Comparison of ENCODE assay signal across 15 cellular contexts in the genomic region with DNA sequence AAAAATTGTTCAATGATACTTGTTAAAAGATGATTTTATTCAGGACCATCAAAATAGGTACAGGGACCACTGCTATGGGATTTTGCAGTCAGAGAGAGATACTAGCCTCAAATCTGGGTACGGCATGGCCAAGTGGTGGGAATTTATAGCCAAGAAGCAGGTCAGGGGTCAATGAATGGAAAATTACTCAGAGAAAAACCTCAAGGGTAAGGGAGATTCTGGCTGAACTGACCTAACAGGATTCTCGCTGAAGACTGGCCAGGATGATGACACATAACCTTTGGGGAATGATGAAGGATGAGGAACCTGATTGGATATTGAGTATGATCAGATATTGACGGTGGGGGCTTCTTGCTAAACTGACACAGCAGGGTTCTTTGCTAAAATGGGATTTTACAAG. TPM values are rescaled to one million over a fixed set of nuclear protein-coding genes. Genes with fewer than 3 reads are reported as not detected.
A peak's percentile ranks its signal among the peaks of the same experiment; 100 is the strongest.
DNase-seq lines count a peak whose midpoint lies in the region; ATAC-seq, FAIRE-seq and TF ChIP-seq lines count a peak whose summit lies in the region.
"Had no signal": no experiment of that assay in that cellular context is flagged by ENCODE, and none has a peak within 500 bp of the region (broad histone marks: within the 10 kb centered on the region; RNA-seq: fewer than 3 reads in every experiment).

No MANE protein-coding gene starts in this region.

- no peaks in the 10 kb centered on the region for H3K9me1 ChIP-seq in K562 (ENCODE audit: control insufficient read depth, insufficient read depth, low read length)

- ATAC-seq in HCT116 (peak; percentile 36; the same call in 1 of the 2 replicates), K562 (no peak), lung (ENCODE audit: insufficient read depth, low FRiP score) (peak; percentile 27), GM18519 (IDR thresholded peaks at IDR 0.05; ENCODE audit: low FRiP score, unreplicated experiment) (no peak)
- ATAC-seq: stimulated activated naive CD8-positive, alpha-beta T cell treated with anti-CD3 and anti-CD28 coated beads, Interleukin-15, Interleukin-2, amounts not matched to agents 100 U/mL and 50 U/mL, for 24 hours had no signal

- H3K4me1 ChIP-seq in HCT116 (ENCODE audit: control insufficient read depth in 1 of 2, insufficient read depth in 2 of 2, low read length in 2 of 2) (peaks cover 6 to 7% of the 10 kb centered on the region in 2 experiments; a peak in 3 of 4 replicates), K562 (replicated peaks in 1 of 2; ENCODE audit: control insufficient read depth in 2 of 2, insufficient read depth in 2 of 2, low read length in 2 of 2) (no peaks in the 10 kb centered on the region), lung (ENCODE audit: control insufficient read depth in 2 of 2, insufficient read depth in 2 of 2, low read length in 2 of 2) (no peaks in the 10 kb centered on the region)

- no peaks in the 10 kb centered on the region for H3K79me2 ChIP-seq in HCT116 (ENCODE audit: insufficient read depth, low read length)
- no peaks in the 10 kb centered on the region for H3K79me2 ChIP-seq in K562 (ENCODE audit: control insufficient read depth, insufficient read depth, low read length)

- H3K36me3 ChIP-seq in HCT116 (ENCODE audit: control insufficient read depth in 1 of 2, insufficient read depth in 2 of 2, low read length in 2 of 2) (no peaks in the 10 kb centered on the region), K562 (ENCODE audit: control insufficient read depth, insufficient read depth, low read length) (no peaks in the 10 kb centered on the region), lung (ENCODE audit: control insufficient read depth in 2 of 2, insufficient read depth in 2 of 2, low read length in 2 of 2) (no peaks in the 10 kb centered on the region)
- H3K36me3 ChIP-seq: BLaER1 treated with 17β-estradiol and CSF1 and Interleukin-3, amounts not matched to agents 10 nM and 100 nM had no signal

- TF ChIP-seq RAD21 in HCT116 (IDR thresholded peaks at IDR 0.05; ENCODE audit: low read depth) (no peak), K562 (CRISPR knock-in tag; conservative IDR thresholded peaks at IDR 0.05 in 1 of 2, IDR thresholded peaks at IDR 0.05 in 1 of 2) (no peak)

- in situ Hi-C loops in ACHN (cut with HindIII; ENCODE audit: low pct_ligation_motif_present, low pct_unique_long_range_greater_than_20kb, low sequenced_read_pairs): no loop called here
- in situ Hi-C loops in K562 (cut with MboI): no loop called here

- H3K4me2 ChIP-seq in HCT116 (ENCODE audit: low read length): no peak overlapping the region
- H3K4me2 ChIP-seq in K562 (ENCODE audit: insufficient read depth, low read length): no peak overlapping the region
- H3K4me2 ChIP-seq: BLaER1 treated with 17β-estradiol and CSF1 and Interleukin-3, amounts not matched to agents 10 nM and 100 nM had no signal

- H2AFZ ChIP-seq in HCT116 (ENCODE audit: low read depth, low read length, poor library complexity, severe bottlenecking) (no peak overlapping the region), K562 (ENCODE audit: low read depth, low read length) (no peak overlapping the region)

- H3K27me3 ChIP-seq in HCT116 (ENCODE audit: insufficient read depth, low read length): no peaks in the 10 kb centered on the region
- no peaks in the 10 kb centered on the region for H3K27me3 ChIP-seq in K562 (ENCODE audit: control insufficient read depth in 2 of 2, insufficient read depth in 2 of 2, low read length in 2 of 2)
- no peaks in the 10 kb centered on the region for H3K27me3 ChIP-seq in lung (ENCODE audit: control insufficient read depth, insufficient read depth)
- H3K27me3 ChIP-seq: BLaER1 treated with 17β-estradiol and CSF1 and Interleukin-3, amounts not matched to agents 10 nM and 100 nM had no signal

- no peaks in the 10 kb centered on the region for H4K20me1 ChIP-seq in HCT116 (ENCODE audit: insufficient read depth)
- no peaks in the 10 kb centered on the region for H4K20me1 ChIP-seq in K562 (replicated peaks; ENCODE audit: control insufficient read depth, insufficient read depth, low read length)
- H4K20me1 ChIP-seq: BLaER1 treated with 17β-estradiol and CSF1 and Interleukin-3, amounts not matched to agents 10 nM and 100 nM had no signal

- no peak for TF ChIP-seq POLR2A in HCT116 (IDR thresholded peaks at IDR 0.05; ENCODE audit: borderline replicate concordance, extremely low read depth, insufficient read depth, insufficient read length)
- TF ChIP-seq POLR2A in K562 (conservative IDR thresholded peaks at IDR 0.05): no peak

- intact Hi-C loops in HCT116 (cut with micrococcal nuclease) (loop anchor here (1.0 to 10.0 kb wide), 5 partner anchors 107 to 501 kb away; no protein-coding TSS in a partner anchor), K562 (cut with micrococcal nuclease) (loop anchor here (1.0 to 5.0 kb wide), 4 partner anchors 111 to 508 kb away; no protein-coding TSS in a partner anchor)

- H3K27ac ChIP-seq in HCT116 (ENCODE audit: low read depth, low read length) (no peak overlapping the region), K562 (ENCODE audit: extremely low read depth, low read depth, low read length) (no peak overlapping the region), lung (ENCODE audit: low read depth in 1 of 2, low read length in 1 of 2) (no peak overlapping the region)
- H3K27ac ChIP-seq: BLaER1 treated with 17β-estradiol and CSF1 and Interleukin-3, amounts not matched to agents 10 nM and 100 nM; HL-60 had no signal

- TF ChIP-seq EP300 in K562 (IDR thresholded peaks at IDR 0.05; ENCODE audit: low read length): no peak

- no TSS peak for BruUV-seq in HCT116 (replicated peaks; lab: Mats Ljungman, UMichigan)
- no TSS peak for BruUV-seq in K562 (replicated peaks; lab: Mats Ljungman, UMichigan)

- H3K9me2 ChIP-seq in HCT116 (ENCODE audit: insufficient read depth): no peaks in the 10 kb centered on the region

- RAD21 ChIA-PET in HCT116 (lab: Charles Lee; ENCODE audit: low non-redundant PET in 1 of 2, low total read pairs in 2 of 2, uncharacterized antibody in 2 of 2, unreplicated experiment in 2 of 2): no interaction called here

- no peak for FAIRE-seq in K562 (lab: Jason Lieb, UNC)

- TF ChIP-seq CTCF in HCT116 (IDR thresholded peaks at IDR 0.05 in 2 of 3, conservative IDR thresholded peaks at IDR 0.05 in 1 of 3; ENCODE audit: borderline replicate concordance in 1 of 3, insufficient read depth in 1 of 3, low read depth in 2 of 3, low read length in 2 of 3) (no peak), K562 (IDR thresholded peaks at IDR 0.05 in 2 of 3, conservative IDR thresholded peaks at IDR 0.05 in 1 of 3; ENCODE audit: insufficient read depth in 2 of 3, low read depth in 1 of 3, low read length in 3 of 3) (no peak), lung (IDR thresholded peaks at IDR 0.05; ENCODE audit: control extremely low read depth, extremely low read depth) (no peak), GM20000 (IDR thresholded peaks at IDR 0.05; ENCODE audit: extremely low read depth, missing control alignments) (no peak)

- POLR2A ChIA-PET in HCT116 (lab: Charles Lee): no interaction called here
- POLR2A ChIA-PET in K562 (lab: Yijun Ruan, JAX): interaction anchor here (0.6 to 1.6 kb wide), 3 partner anchors 11 to 184 kb away, joined by 3 to 4 read pairs (median 3); no protein-coding TSS in a partner anchor

- peak; percentile 24 for DNase-seq in ACHN
- DNase-seq in HCT116 (ENCODE audit: low read depth, low spot score): no peak
- DNase-seq in K562 (ENCODE audit: extremely low read depth in 1 of 4, low spot score in 3 of 4): no peak
- no peak for DNase-seq in lung (ENCODE audit: low spot score)
- DNase-seq in activated CD4-positive, alpha-beta T cell treated with anti-CD3 and anti-CD28 coated beads for 1 hour: no peak
- no peak for DNase-seq in NCI-H187 treated with DMSO at 0.1 percent for 48 hours (lab: John Stamatoyannopoulos, UW)
- DNase-seq in GM20000 (ENCODE audit: low spot score): no peak
- DNase-seq: activated CD8-positive, alpha-beta memory T cell treated with anti-CD3 and anti-CD28 coated beads, Interleukin-2, amount 50 U/mL, for 48 hours; amniotic stem cell; endodermal cell; stimulated activated CD4-positive, alpha-beta T cell treated with anti-CD3 and anti-CD28 coated beads, Interleukin-1b, Interleukin-23, amount 100 ng/mL, for 48 hours; stimulated activated naive CD8-positive, alpha-beta T cell treated with anti-CD3 and anti-CD28 coated beads, Interleukin-15, Interleukin-2, amounts not matched to agents 100 U/mL and 50 U/mL, for 24 hours had no signal

- no peak overlapping the region for H3K9ac ChIP-seq in HCT116 (ENCODE audit: low read length)
- no peak overlapping the region for H3K9ac ChIP-seq in K562 (ENCODE audit: insufficient read depth in 1 of 2, low read depth in 2 of 2, low read length in 2 of 2)
- H3K9ac ChIP-seq: BLaER1 treated with 17β-estradiol and CSF1 and Interleukin-3, amounts not matched to agents 10 nM and 100 nM had no signal

- no peaks in the 10 kb centered on the region for H3K9me3 ChIP-seq in HCT116 (ENCODE audit: control insufficient read depth in 1 of 2, insufficient read depth in 1 of 2, low read depth in 1 of 2, low read length in 2 of 2)
- H3K9me3 ChIP-seq in K562 (replicated peaks; ENCODE audit: control insufficient read depth, insufficient read depth, low read depth, low read length): no peaks in the 10 kb centered on the region
- no peaks in the 10 kb centered on the region for H3K9me3 ChIP-seq in lung (ENCODE audit: control insufficient read depth in 2 of 2, insufficient read depth in 1 of 2, low read length in 1 of 2)
- H3K9me3 ChIP-seq: BLaER1 treated with 17β-estradiol and CSF1 and Interleukin-3, amounts not matched to agents 10 nM and 100 nM had no signal

- WGBS in K562 (ENCODE audit: insufficient coverage, low coverage, missing lambda C conversion rate): 5% methylated on average over 3 of the region's 3 CpGs
- 40 to 71% methylated on average over 3 of the region's 3 CpGs for WGBS in lung, 2 donors

- CTCF ChIA-PET in HCT116 (lab: Charles Lee) (interaction anchor here (1.4 to 2.1 kb wide), 3 partner anchors 10 to 321 kb away, joined by 4 to 22 read pairs (median 5); no protein-coding TSS in a partner anchor), K562 (lab: Yijun Ruan, JAX; ENCODE audit: low intra/inter-chr PET ratio) (interaction anchor here (0.5 to 2.3 kb wide), 2 partner anchors 265 to 320 kb away, joined by 3 to 32 read pairs; no protein-coding TSS in a partner anchor)

- H3K4me3 ChIP-seq in HCT116 (replicated peaks in 1 of 2; ENCODE audit: low read depth in 1 of 2, low read length in 2 of 2) (no peak overlapping the region), K562 (no peak overlapping the region), lung (no peak overlapping the region)
- H3K4me3 ChIP-seq: BLaER1 treated with 17β-estradiol and CSF1 and Interleukin-3, amounts not matched to agents 10 nM and 100 nM had no signal

RNA-seq across cellular contexts. Expression of gene DEPDC4, which starts 32.7 kb away (rescaled TPM):
- total RNA-seq in HCT116 (2021; ENCODE audit: unreplicated experiment) (3.4 TPM), K562 (2014; rRNA removed) (3.0 and 3.6 TPM in 2 replicates), K562 (2014; rRNA removed; fragmentation: Illumina TruSeq; extraction: Trizol) (6.9 and 8.8 TPM in 2 replicates), K562 (2015; rRNA removed; fragmentation: Illumina TruSeq; extraction: Trizol) (4.6 and 5.0 TPM in 2 replicates), K562 (2021) (4.3 and 5.7 TPM in 2 replicates), lung (1 to 10 TPM; 1.6 to 6.2 TPM)
- 0.86 and 2.0 TPM in 2 replicates for polyA plus RNA-seq in HCT116 (2012)
- total RNA-seq in K562 (2011; cell fraction: chromatin; rRNA removed; ENCODE audit: low replicate concordance): 2.5 and 13.4 TPM in 2 replicates
- total RNA-seq in K562 (2011; cell fraction: nucleolus; rRNA removed): 2.3 and 2.8 TPM in 2 replicates
- total RNA-seq in K562 (2011; cell fraction: nucleoplasm; rRNA removed): 5.1 and 5.5 TPM in 2 replicates
- polyA plus RNA-seq in K562 (2011; rRNA removed) (5.2 and 9.5 TPM in 2 replicates), K562 (2014; fragmentation: Illumina TruSeq; extraction: Trizol) (7.3 and 8.3 TPM in 2 replicates), K562 (2014; fragmentation: Nextera tagmentation; extraction: Ambion mirVana) (10 to 100 TPM; 11.9 to 13.2 TPM), K562 (2014; rRNA removed) (5.6 and 7.4 TPM in 2 replicates), lung (under 1 TPM; 0.54 to 0.77 TPM)
- polyA plus RNA-seq in K562 (2011; cell fraction: cytosol; rRNA removed): 0.73 and 1.1 TPM in 2 replicates
- polyA plus RNA-seq in K562 (2011; cell fraction: nucleus; rRNA removed): 1.8 and 3.6 TPM in 2 replicates
- polyA plus RNA-seq in K562 (2012): 4.3 and 7.1 TPM in 2 replicates
- 4.7 and 9.5 TPM in 2 replicates for polyA minus RNA-seq in K562 (2011; rRNA and poly(A)+ RNA removed)
- 2.3 and 3.1 TPM in 2 replicates for polyA minus RNA-seq in K562 (2011; cell fraction: cytosol; rRNA and poly(A)+ RNA removed)
- polyA minus RNA-seq in K562 (2011; cell fraction: nucleus; rRNA and poly(A)+ RNA removed): 4.4 TPM in 2 replicates

RNA-seq across cellular contexts. Expression of gene SCYL2, which starts 32.8 kb away (rescaled TPM):
- 31.7 TPM for total RNA-seq in HCT116 (2021; ENCODE audit: unreplicated experiment)
- 8.5 and 11.7 TPM in 2 replicates for polyA plus RNA-seq in HCT116 (2012)
- total RNA-seq in K562 (2011; cell fraction: chromatin; rRNA removed; ENCODE audit: low replicate concordance): 23.8 and 82.4 TPM in 2 replicates
- 8.8 and 13.7 TPM in 2 replicates for total RNA-seq in K562 (2011; cell fraction: nucleolus; rRNA removed)
- 23.8 and 28.7 TPM in 2 replicates for total RNA-seq in K562 (2011; cell fraction: nucleoplasm; rRNA removed)
- 27.3 and 28.2 TPM in 2 replicates for total RNA-seq in K562 (2014; rRNA removed)
- 46.9 and 53.9 TPM in 2 replicates for total RNA-seq in K562 (2014; rRNA removed; fragmentation: Illumina TruSeq; extraction: Trizol)
- total RNA-seq in K562 (2015; rRNA removed; fragmentation: Illumina TruSeq; extraction: Trizol): 42.3 and 49.0 TPM in 2 replicates
- total RNA-seq in K562 (2021): 35.2 and 39.1 TPM in 2 replicates
- polyA plus RNA-seq in K562 (2011; rRNA removed): 24.4 and 32.9 TPM in 2 replicates
- polyA plus RNA-seq in K562 (2011; cell fraction: cytosol; rRNA removed): 7.0 and 14.3 TPM in 2 replicates
- polyA plus RNA-seq in K562 (2011; cell fraction: nucleus; rRNA removed): 15.6 and 17.8 TPM in 2 replicates
- 21.7 and 31.6 TPM in 2 replicates for polyA plus RNA-seq in K562 (2012)
- 33.9 and 39.8 TPM in 2 replicates for polyA plus RNA-seq in K562 (2014; fragmentation: Illumina TruSeq; extraction: Trizol)
- polyA plus RNA-seq in K562 (2014; fragmentation: Nextera tagmentation; extraction: Ambion mirVana): 10 to 100 TPM in 1 of 2 experiments, 1 to 10 TPM in 1; 9.9 to 11.8 TPM
- 18.5 and 18.7 TPM in 2 replicates for polyA plus RNA-seq in K562 (2014; rRNA removed)
- polyA minus RNA-seq in K562 (2011; rRNA and poly(A)+ RNA removed): 61.6 and 68.9 TPM in 2 replicates
- polyA minus RNA-seq in K562 (2011; cell fraction: cytosol; rRNA and poly(A)+ RNA removed): 26.4 and 29.7 TPM in 2 replicates
- 17.4 and 24.2 TPM in 2 replicates for polyA minus RNA-seq in K562 (2011; cell fraction: nucleus; rRNA and poly(A)+ RNA removed)
- 100 to 1,000 TPM in 1 of 2 donors, 10 to 100 TPM in 1; 34.2 to 148 TPM for total RNA-seq in lung
- 10 to 100 TPM; 13.9 to 15.6 TPM for polyA plus RNA-seq in lung

RNA-seq across cellular contexts. Expression of gene ACTR6, which starts 33.6 kb away (rescaled TPM):
- total RNA-seq in HCT116 (2021; ENCODE audit: unreplicated experiment): 40.4 TPM
- polyA plus RNA-seq in HCT116 (2012): 12.2 and 13.1 TPM in 2 replicates
- 25.4 and 61.1 TPM in 2 replicates for total RNA-seq in K562 (2011; cell fraction: chromatin; rRNA removed; ENCODE audit: low replicate concordance)
- 26.3 and 29.0 TPM in 2 replicates for total RNA-seq in K562 (2011; cell fraction: nucleolus; rRNA removed)
- total RNA-seq in K562 (2011; cell fraction: nucleoplasm; rRNA removed): 24.4 and 24.9 TPM in 2 replicates
- total RNA-seq in K562 (2014; rRNA removed): 25.7 and 26.1 TPM in 2 replicates
- 88.6 and 117 TPM in 2 replicates for total RNA-seq in K562 (2014; rRNA removed; fragmentation: Illumina TruSeq; extraction: Trizol)
- total RNA-seq in K562 (2015; rRNA removed; fragmentation: Illumina TruSeq; extraction: Trizol): 42.9 and 49.0 TPM in 2 replicates
- total RNA-seq in K562 (2021): 67.4 and 74.5 TPM in 2 replicates
- 87.2 and 102 TPM in 2 replicates for polyA plus RNA-seq in K562 (2011; rRNA removed)
- 7.8 and 25.0 TPM in 2 replicates for polyA plus RNA-seq in K562 (2011; cell fraction: cytosol; rRNA removed)
- polyA plus RNA-seq in K562 (2011; cell fraction: nucleus; rRNA removed): 13.6 and 23.1 TPM in 2 replicates
- polyA plus RNA-seq in K562 (2012): 34.7 and 41.8 TPM in 2 replicates
- 58.4 and 70.9 TPM in 2 replicates for polyA plus RNA-seq in K562 (2014; fragmentation: Illumina TruSeq; extraction: Trizol)
- polyA plus RNA-seq in K562 (2014; fragmentation: Nextera tagmentation; extraction: Ambion mirVana): 100 to 1,000 TPM in 1 of 2 experiments, 10 to 100 TPM in 1; 99.8 to 109 TPM
- polyA plus RNA-seq in K562 (2014; rRNA removed): 42.9 and 44.9 TPM in 2 replicates
- 32.8 and 37.7 TPM in 2 replicates for polyA minus RNA-seq in K562 (2011; rRNA and poly(A)+ RNA removed)
- 11.6 and 13.6 TPM in 2 replicates for polyA minus RNA-seq in K562 (2011; cell fraction: cytosol; rRNA and poly(A)+ RNA removed)
- polyA minus RNA-seq in K562 (2011; cell fraction: nucleus; rRNA and poly(A)+ RNA removed): 12.9 and 33.0 TPM in 2 replicates
- total RNA-seq in lung: 10 to 100 TPM; 18.7 to 25.2 TPM
- polyA plus RNA-seq in lung: 10 to 100 TPM; 12.0 to 16.3 TPM

Comparison
In these comparisons a context has a peak if more than half of its experiments do, and no peak if none do; other contexts are left out.
1. ATAC-seq: peak in HCT116 (single experiment) and lung (single experiment); none in K562 (single experiment) and GM18519 (single experiment).